In the genomic region with DNA sequence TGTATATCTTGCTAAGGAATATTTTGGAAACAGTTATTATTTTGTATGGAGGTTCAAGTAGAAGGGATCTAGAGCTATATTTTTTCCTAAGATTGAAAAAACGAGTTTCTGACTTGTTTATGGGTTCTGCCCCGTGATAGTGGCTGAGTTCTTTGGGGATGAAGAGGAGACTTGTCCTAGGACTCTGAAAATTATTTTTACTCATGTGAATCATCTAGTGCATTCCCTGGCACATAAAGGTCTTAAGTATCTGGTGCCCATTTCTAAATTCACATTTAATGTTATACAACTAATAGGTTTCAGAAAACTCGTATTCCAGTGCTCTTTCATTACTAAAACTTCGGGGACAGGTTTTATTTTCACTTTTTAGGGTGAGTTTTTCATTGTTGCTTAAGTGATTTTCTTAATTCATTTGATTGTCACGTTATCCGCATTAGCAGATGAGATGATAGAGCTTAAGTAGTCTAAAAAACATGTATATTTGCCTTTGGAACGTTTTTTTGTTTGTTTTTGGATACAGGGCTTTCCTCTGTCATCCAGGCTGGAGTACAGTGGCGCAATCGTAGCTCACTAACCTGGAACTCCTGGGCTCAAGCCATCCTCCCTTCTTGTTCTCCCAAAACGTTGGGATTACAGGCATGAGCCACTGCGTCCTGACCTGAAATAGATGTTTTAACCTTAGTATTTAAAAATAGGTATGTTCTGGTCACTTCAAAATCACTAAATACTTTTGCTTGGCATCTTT, we compare ENCODE assay signal across 2 cellular contexts.
TF ChIP-seq lines count a peak whose summit lies in the region.

No MANE protein-coding gene starts in this region.

TF ChIP-seq in A549, 52 proteins besides CTCF, POLR2A, EP300 and RAD21:
- TF ChIP-seq ELK1 (IDR thresholded peaks at IDR 0.05; ENCODE audit: low read depth, low read length) = no peak
- TF ChIP-seq ZC3H11A (IDR thresholded peaks at IDR 0.05) = no peak
- no peak for TF ChIP-seq HOXB13 (CRISPR knock-in tag; IDR thresholded peaks at IDR 0.05; ENCODE audit: low read depth)
- no peak for TF ChIP-seq SMC3 (IDR thresholded peaks at IDR 0.05)
- no peak for TF ChIP-seq HOXA7 (CRISPR knock-in tag; IDR thresholded peaks at IDR 0.05)
- no peak for TF ChIP-seq HEYL (CRISPR knock-in tag; IDR thresholded peaks at IDR 0.05)
- no peak for TF ChIP-seq CHD4 (IDR thresholded peaks at IDR 0.05; ENCODE audit: borderline replicate concordance)
- TF ChIP-seq SREBF2 (IDR thresholded peaks at IDR 0.05) = no peak
- TF ChIP-seq HDAC2 (IDR thresholded peaks at IDR 0.05) = no peak
- no peak for TF ChIP-seq CBX2 (IDR thresholded peaks at IDR 0.05; ENCODE audit: borderline replicate concordance, low read depth)
- TF ChIP-seq FOSL2 (IDR thresholded peaks at IDR 0.05) = no peak
- no peak for TF ChIP-seq FOSL2 (CRISPR knock-in tag; IDR thresholded peaks at IDR 0.05)
- TF ChIP-seq FOXS1 (CRISPR knock-in tag; IDR thresholded peaks at IDR 0.05) = no peak
- no peak for TF ChIP-seq JUN (IDR thresholded peaks at IDR 0.05)

TF ChIP-seq in K562, 482 proteins besides CTCF, POLR2A, EP300 and RAD21:
- TF ChIP-seq MAZ (CRISPR knock-in tag; conservative IDR thresholded peaks at IDR 0.05 in 1 of 2, IDR thresholded peaks at IDR 0.05 in 1 of 2) (0 out of 4 replicates have a peak, but pooled peaks of 1 of the 2 experiments have one; percentile 13), CEBPG (CRISPR knock-in tag; IDR thresholded peaks at IDR 0.05) (no peak), CEBPG (tag; conservative IDR thresholded peaks at IDR 0.05 in 1 of 2, IDR thresholded peaks at IDR 0.05 in 1 of 2) (peak in 1 of 2 experiments; percentile 65; a peak in 2 of 4 replicates), SP1 (CRISPR knock-in tag; IDR thresholded peaks at IDR 0.05) (peak; percentile 8; the same call in 1 of the 2 replicates), MEIS2 (IDR thresholded peaks at IDR 0.05; ENCODE audit: partially characterized antibody) (peak; percentile 1), CEBPB (tag; IDR thresholded peaks at IDR 0.05) (peak; percentile 84), ARID3A (IDR thresholded peaks at IDR 0.05; ENCODE audit: borderline replicate concordance, low read depth, low read length) (no peak), POLR3A (IDR thresholded peaks at IDR 0.05; ENCODE audit: borderline replicate concordance, extremely low read depth, insufficient read depth, insufficient read length) (no peak), MCM5 (IDR thresholded peaks at IDR 0.05; ENCODE audit: low read depth) (no peak)
- TF ChIP-seq, protein P1, sequence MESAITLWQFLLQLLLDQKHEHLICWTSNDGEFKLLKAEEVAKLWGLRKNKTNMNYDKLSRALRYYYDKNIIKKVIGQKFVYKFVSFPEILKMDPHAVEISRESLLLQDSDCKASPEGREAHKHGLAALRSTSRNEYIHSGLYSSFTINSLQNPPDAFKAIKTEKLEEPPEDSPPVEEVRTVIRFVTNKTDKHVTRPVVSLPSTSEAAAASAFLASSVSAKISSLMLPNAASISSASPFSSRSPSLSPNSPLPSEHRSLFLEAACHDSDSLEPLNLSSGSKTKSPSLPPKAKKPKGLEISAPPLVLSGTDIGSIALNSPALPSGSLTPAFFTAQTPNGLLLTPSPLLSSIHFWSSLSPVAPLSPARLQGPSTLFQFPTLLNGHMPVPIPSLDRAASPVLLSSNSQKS (CRISPR knock-in tag; IDR thresholded peaks at IDR 0.05) = no peak
TF ChIP-seq in K562: peak in this region for 5.
